Comparison of ENCODE assay signal across 8 cellular contexts in genomic region chr13:95206116-95206515, GRCh38.
"Had no signal": no experiment of that assay in that cellular context is flagged by ENCODE, and none has a peak within 500 bp of the region (broad histone marks: within the 10 kb centered on the region; RNA-seq: fewer than 3 reads in every experiment).

No MANE protein-coding gene starts in this region.

- ATAC-seq: HCT116, HepG2 had no signal

- H3K27me3 Mint-ChIP-seq: IgD-negative memory B cell had no signal

- H3K9me3 Mint-ChIP-seq: IgD-negative memory B cell had no signal

- H3K4me1 ChIP-seq: HAP-1 had no signal

- H3K9ac ChIP-seq: GM23248 had no signal

- H3K4me3 Mint-ChIP-seq: IgD-negative memory B cell had no signal

- H2AFZ ChIP-seq: GM23248 had no signal

- H3K4me3 ChIP-seq: GM23248, HAP-1 had no signal

- H3K27ac ChIP-seq: GM23248 had no signal

- H3K27ac Mint-ChIP-seq: IgD-negative memory B cell had no signal

- DNase-seq: GM23248, GOT3, H7, KBM-7 had no signal

- H3K9me3 ChIP-seq: HAP-1 had no signal
